In genomic region chr5:113295111-113295539, GRCh38 we compare ENCODE assay signal across 8 cellular contexts.
A peak's percentile ranks its signal among the peaks of the same experiment; 100 is the strongest.
DNase-seq lines count a peak whose midpoint lies in the region; ATAC-seq and TF ChIP-seq lines count a peak whose summit lies in the region.

No MANE protein-coding gene starts in this region.

- peak overlapping the region; percentile 94 for H3K27ac ChIP-seq in HEK293 (ENCODE audit: extremely low read depth, low read depth, low read length)

- H3K4me3 ChIP-seq in HEK293 (ENCODE audit: low read depth, low read length): peak overlapping the region; percentile 79
- H3K4me3 ChIP-seq in skeletal muscle satellite cell (ENCODE audit: low read length): peak overlapping the region; percentile 91

- H3K4me1 Mint-ChIP-seq in activated CD8-positive, alpha-beta T cell treated with anti-CD3 and anti-CD28 coated beads for 36 hours (ENCODE audit: low read depth): peaks cover 14% of the 10 kb centered on the region

- peak; percentile 19 for ATAC-seq in activated CD8-positive, alpha-beta T cell treated with anti-CD3 and anti-CD28 coated beads for 36 hours
- ATAC-seq in left ventricle myocardium superior (peak; percentile 21), GM18511 (IDR thresholded peaks at IDR 0.05; ENCODE audit: unreplicated experiment) (no peak)

- CTCF ChIA-PET in HEK293 (lab: Yijun Ruan, JAX): interaction anchor here (0.5 to 0.7 kb wide), 6 partner anchors 13 to 896 kb away, joined by 3 to 4 read pairs (median 3); no protein-coding TSS in a partner anchor
- CTCF ChIA-PET in activated CD8-positive, alpha-beta T cell treated with anti-CD3 and anti-CD28 coated beads for 36 hours (lab: Charles Lee): interaction anchor here (0.9 to 2.0 kb wide), 7 partner anchors 14 to 299 kb away, joined by 3 to 10 read pairs (median 6); no protein-coding TSS in a partner anchor

- peak overlapping the region; percentile 33 for H3K27ac Mint-ChIP-seq in activated CD8-positive, alpha-beta T cell treated with anti-CD3 and anti-CD28 coated beads for 36 hours

- POLR2A ChIA-PET in HEK293 (lab: Yijun Ruan, JAX): interaction anchor here (0.5 to 2.9 kb wide), 14 partner anchors 10 to 370 kb away, joined by 3 to 9 read pairs (median 4); no protein-coding TSS in a partner anchor
- POLR2A ChIA-PET in activated CD8-positive, alpha-beta T cell treated with anti-CD3 and anti-CD28 coated beads for 36 hours (lab: Charles Lee): interaction anchor here (1.1 to 1.5 kb wide), 2 partner anchors 15 to 237 kb away, joined by 5 read pairs; no protein-coding TSS in a partner anchor

- H3K9me3 ChIP-seq in HEK293 (ENCODE audit: control insufficient read depth, insufficient read depth, low read depth, low read length): no peaks in the 10 kb centered on the region
- no peaks in the 10 kb centered on the region for H3K9me3 ChIP-seq in skeletal muscle satellite cell (replicated peaks; ENCODE audit: low read length)

- H3K4me1 ChIP-seq in HEK293 (ENCODE audit: control insufficient read depth, insufficient read depth, low read length): peaks cover 17% of the 10 kb centered on the region
- H3K4me1 ChIP-seq in skeletal muscle satellite cell (ENCODE audit: control insufficient read depth, insufficient read depth, low read length): peaks cover 7% of the 10 kb centered on the region

- H3K36me3 ChIP-seq in HEK293 (ENCODE audit: control insufficient read depth in 2 of 2, insufficient read depth in 1 of 2, low read length in 2 of 2) (no peaks in the 10 kb centered on the region), skeletal muscle satellite cell (ENCODE audit: insufficient read depth, low read length) (no peaks in the 10 kb centered on the region)

- no peak for TF ChIP-seq CTCF in HEK293 (tag by site-specific recombination; IDR thresholded peaks at IDR 0.05)
- TF ChIP-seq CTCF in activated CD8-positive, alpha-beta T cell treated with anti-CD3 and anti-CD28 coated beads for 36 hours (IDR thresholded peaks at IDR 0.05): no peak

- H3K27me3 Mint-ChIP-seq in activated CD8-positive, alpha-beta T cell treated with anti-CD3 and anti-CD28 coated beads for 36 hours: peaks cover 19% of the 10 kb centered on the region

- no peak for DNase-seq in activated CD8-positive, alpha-beta T cell treated with anti-CD3 and anti-CD28 coated beads for 36 hours
- DNase-seq in left ventricle myocardium superior (no peak), G401 (ENCODE audit: low spot score) (no peak), kidney tubule cell (ENCODE audit: low spot score) (no peak), SHP77 treated with DMSO at 0.1 percent for 48 hours (lab: John Stamatoyannopoulos, UW) (no peak)

- in situ Hi-C loops in G401 (cut with HindIII; ENCODE audit: low sequenced_read_pairs): no loop called here

- H3K27me3 ChIP-seq in skeletal muscle satellite cell (ENCODE audit: control insufficient read depth, insufficient read depth, low read length): no peaks in the 10 kb centered on the region

- peak overlapping the region; percentile 98 for H3K4me2 ChIP-seq in skeletal muscle satellite cell (ENCODE audit: low read length)

- intact Hi-C loops in activated CD8-positive, alpha-beta T cell treated with anti-CD3 and anti-CD28 coated beads for 36 hours (cut with micrococcal nuclease): no loop called here
- intact Hi-C loops in left ventricle myocardium superior (cut with micrococcal nuclease): loop anchor here (10.0 kb wide), 1 partner anchor 90 kb away; no protein-coding TSS in a partner anchor

- peak overlapping the region; percentile 89 for H3K4me3 Mint-ChIP-seq in activated CD8-positive, alpha-beta T cell treated with anti-CD3 and anti-CD28 coated beads for 36 hours

- no peaks in the 10 kb centered on the region for H3K36me3 Mint-ChIP-seq in activated CD8-positive, alpha-beta T cell treated with anti-CD3 and anti-CD28 coated beads for 36 hours (ENCODE audit: low read depth)

- no peaks in the 10 kb centered on the region for H3K9me3 Mint-ChIP-seq in activated CD8-positive, alpha-beta T cell treated with anti-CD3 and anti-CD28 coated beads for 36 hours

- H3K9ac ChIP-seq in skeletal muscle satellite cell (ENCODE audit: low read depth, low read length): peak overlapping the region; percentile 86

TF ChIP-seq in HEK293, 187 proteins besides CTCF, POLR2A, EP300 and RAD21 (continues in another document):
- no peak for TF ChIP-seq ZFP3 (tag by site-specific recombination; IDR thresholded peaks at IDR 0.05; ENCODE audit: low read depth)
- no peak for TF ChIP-seq ZBTB11 (tag by site-specific recombination; conservative IDR thresholded peaks at IDR 0.05; ENCODE audit: low read depth)
- 0 out of 2 replicates have a peak, but pooled peaks have one; percentile 20 for TF ChIP-seq ZNF366 (tag by site-specific recombination; conservative IDR thresholded peaks at IDR 0.05)
- peak; percentile 24 for TF ChIP-seq MZF1 (tag by site-specific recombination; IDR thresholded peaks at IDR 0.05; ENCODE audit: borderline replicate concordance)
- TF ChIP-seq ZBTB8A (tag by site-specific recombination; IDR thresholded peaks at IDR 0.05): peak; percentile 31; the same call in 1 of the 2 replicates
- TF ChIP-seq ZNF248 (tag by site-specific recombination; IDR thresholded peaks at IDR 0.05): no peak
- no peak for TF ChIP-seq ZNF26 (tag by site-specific recombination; IDR thresholded peaks at IDR 0.05)
- TF ChIP-seq ZSCAN23 (tag by site-specific recombination; IDR thresholded peaks at IDR 0.05): no peak
- no peak for TF ChIP-seq ZSCAN16 (tag by site-specific recombination; IDR thresholded peaks at IDR 0.05)
- TF ChIP-seq TRIM28 (IDR thresholded peaks at IDR 0.05; ENCODE audit: borderline replicate concordance, low read length): no peak
- TF ChIP-seq OVOL3 (tag by site-specific recombination; IDR thresholded peaks at IDR 0.05): no peak
- no peak for TF ChIP-seq ZNF704 (tag by site-specific recombination; IDR thresholded peaks at IDR 0.05)
- TF ChIP-seq ZNF398 (tag by site-specific recombination; IDR thresholded peaks at IDR 0.05): no peak
- TF ChIP-seq IKZF3 (tag by site-specific recombination; IDR thresholded peaks at IDR 0.05): no peak
- peak; percentile 73; the same call in 1 of the 2 replicates for TF ChIP-seq ZNF843 (tag by site-specific recombination; IDR thresholded peaks at IDR 0.05)
- no peak for TF ChIP-seq ZNF404 (tag by site-specific recombination; IDR thresholded peaks at IDR 0.05)
